ENCODE assay signal across 9 cellular contexts in genomic region chr10:17025444-17026295, GRCh38.
DNase-seq lines count a peak whose midpoint lies in the region; TF ChIP-seq lines count a peak whose summit lies in the region.
"Had no signal": no experiment of that assay in that cellular context is flagged by ENCODE, and none has a peak within 500 bp of the region (broad histone marks: within the 10 kb centered on the region; RNA-seq: fewer than 3 reads in every experiment).

No MANE protein-coding gene starts in this region.

- peak overlapping the region; percentile 63 for H3K27ac ChIP-seq in HUES48 (ENCODE audit: low read depth, low read length)
- H3K27ac ChIP-seq in colonic mucosa: peak overlapping the region; percentile 39
- peak overlapping the region; percentile 76 for H3K27ac ChIP-seq in muscle layer of duodenum (ENCODE audit: low read length)
- H3K27ac ChIP-seq: SK-N-MC had no signal

- TF ChIP-seq CTCF in colonic mucosa (IDR thresholded peaks at IDR 0.05): no peak
- no peak for TF ChIP-seq CTCF in GM20000 (IDR thresholded peaks at IDR 0.05; ENCODE audit: extremely low read depth, missing control alignments)

- H3K27me3 ChIP-seq in HUES48 (ENCODE audit: control insufficient read depth, insufficient read depth, low read length) (no peaks in the 10 kb centered on the region), colonic mucosa (no peaks in the 10 kb centered on the region), muscle layer of duodenum (ENCODE audit: low read depth, low read length) (no peaks in the 10 kb centered on the region)

- H3K9me3 ChIP-seq in HUES48 (ENCODE audit: control insufficient read depth, insufficient read depth, low read length): no peaks in the 10 kb centered on the region
- H3K9me3 ChIP-seq in colonic mucosa: no peaks in the 10 kb centered on the region
- no peaks in the 10 kb centered on the region for H3K9me3 ChIP-seq in muscle layer of duodenum (ENCODE audit: control insufficient read depth in 1 of 2, low read length in 2 of 2)

- intact Hi-C loops in colonic mucosa (cut with DNase I): no loop called here

- H3K4me3 ChIP-seq in HUES48 (ENCODE audit: low read depth, low read length): no peak overlapping the region
- H3K4me3 ChIP-seq in colonic mucosa: no peak overlapping the region
- peak overlapping the region in 1 of 2 donors; percentile 0 for H3K4me3 ChIP-seq in muscle layer of duodenum (ENCODE audit: low read depth in 1 of 2, low read length in 2 of 2)
- H3K4me3 ChIP-seq: SK-N-MC had no signal

- H3K9ac ChIP-seq in HUES48 (ENCODE audit: low read depth, low read length) (no peak overlapping the region), colonic mucosa (ENCODE audit: low read depth in 2 of 2, low read length in 2 of 2) (no peak overlapping the region)

- DNase-seq in activated CD4-positive, alpha-beta T cell treated with anti-CD3 and anti-CD28 coated beads for 48 hours: peak; percentile 85
- no peak for DNase-seq in colonic mucosa
- peak; percentile 60 to 88 for DNase-seq in stimulated activated CD8-positive, alpha-beta memory T cell treated with anti-CD3 and anti-CD28 coated beads, Interleukin-7, amount 100 ng/mL, for 48 hours (ENCODE audit: extremely low read depth in 1 of 2, low read depth in 1 of 2)
- DNase-seq in H4 (ENCODE audit: low spot score): no peak
- DNase-seq in GM20000 (ENCODE audit: low spot score): no peak
- no peak for DNase-seq in NCI-H2227 (lab: John Stamatoyannopoulos, UW; ENCODE audit: unreplicated experiment)

- peaks cover 34% of the 10 kb centered on the region for H3K4me1 ChIP-seq in HUES48 (ENCODE audit: control insufficient read depth, insufficient read depth, low read length)
- H3K4me1 ChIP-seq in colonic mucosa: no peaks in the 10 kb centered on the region
- peaks cover 11 to 29% of the 10 kb centered on the region in 2 donors for H3K4me1 ChIP-seq in muscle layer of duodenum (ENCODE audit: control insufficient read depth in 1 of 2, insufficient read depth in 2 of 2, low read length in 2 of 2)

- H3K36me3 ChIP-seq in HUES48 (ENCODE audit: control insufficient read depth, insufficient read depth, low read length) (no peaks in the 10 kb centered on the region), colonic mucosa (no peaks in the 10 kb centered on the region), muscle layer of duodenum (ENCODE audit: control insufficient read depth in 1 of 2, insufficient read depth in 2 of 2, low read length in 2 of 2) (peaks cover 0 to 19% of the 10 kb centered on the region in 2 donors)

Comparison
In these comparisons a context has a peak if more than half of its experiments do, and no peak if none do; other contexts are left out.
1. DNase-seq: peak in activated CD4-positive, alpha-beta T cell treated with anti-CD3 and anti-CD28 coated beads for 48 hours (single experiment) and stimulated activated CD8-positive, alpha-beta memory T cell treated with anti-CD3 and anti-CD28 coated beads, Interleukin-7, amount 100 ng/mL, for 48 hours (2 of 2); none in colonic mucosa (single experiment), H4 (single experiment), GM20000 (single experiment) and NCI-H2227 (single experiment).
2. Peak in every context shown above with its lines, with median percentiles within 50 percentile points of each other: H3K27ac ChIP-seq.